ENCODE assay signal across 22 cellular contexts in the genomic region with DNA sequence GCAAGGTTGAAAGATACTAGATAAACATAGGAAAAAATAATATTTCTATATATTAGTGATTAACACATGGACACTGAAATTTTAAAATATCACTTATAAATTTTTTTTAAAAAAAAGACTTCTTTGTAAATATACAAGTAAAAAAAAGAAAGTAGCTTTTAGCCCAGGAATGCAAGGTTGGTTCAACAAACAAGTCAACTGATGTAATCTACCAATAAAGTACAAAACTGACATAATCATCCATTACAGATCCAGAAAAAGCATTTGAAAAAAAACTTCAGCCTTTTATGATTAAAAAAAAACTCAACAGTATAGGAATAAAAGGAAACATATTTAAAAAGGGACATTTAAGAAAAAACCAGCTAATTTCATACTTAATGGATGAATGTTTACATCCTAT. TPM values are rescaled to one million over a fixed set of nuclear protein-coding genes. Genes with fewer than 3 reads are reported as not detected.
DNase-seq lines count a peak whose midpoint lies in the region; ATAC-seq and TF ChIP-seq lines count a peak whose summit lies in the region.
"Had no signal": no experiment of that assay in that cellular context is flagged by ENCODE, and none has a peak within 500 bp of the region (broad histone marks: within the 10 kb centered on the region; RNA-seq: fewer than 3 reads in every experiment).

No MANE protein-coding gene starts in this region.

- H3K36me3 ChIP-seq in GM23248 (ENCODE audit: low read depth) (no peaks in the 10 kb centered on the region), fibroblast of lung (ENCODE audit: control insufficient read depth, insufficient read depth, low read length) (no peaks in the 10 kb centered on the region), upper lobe of right lung (no peaks in the 10 kb centered on the region)
- H3K36me3 ChIP-seq: breast epithelium, Peyer's patch, prostate gland, transverse colon had no signal

- H2AFZ ChIP-seq in GM23248 = no peak overlapping the region
- H2AFZ ChIP-seq in fibroblast of lung (ENCODE audit: low read length) = no peak overlapping the region

- no peaks in the 10 kb centered on the region for H3K27me3 ChIP-seq in GM23248 (replicated peaks; ENCODE audit: insufficient read depth)
- no peaks in the 10 kb centered on the region for H3K27me3 ChIP-seq in fibroblast of lung (ENCODE audit: control insufficient read depth, insufficient read depth, low read length)
- H3K27me3 ChIP-seq in upper lobe of right lung = no peaks in the 10 kb centered on the region
- H3K27me3 ChIP-seq: breast epithelium, Peyer's patch, transverse colon had no signal

- H3K27ac ChIP-seq in GM23248 (no peak overlapping the region), fibroblast of lung (ENCODE audit: insufficient read depth, low read length) (no peak overlapping the region), upper lobe of right lung (no peak overlapping the region)
- H3K27ac ChIP-seq: breast epithelium, epithelial cell of prostate, HL-60, Peyer's patch, prostate gland, SK-N-MC, transverse colon had no signal

- DNase-seq in GM23248 = peak; percentile 46
- DNase-seq in NCI-H69 (lab: John Stamatoyannopoulos, UW) = peak; percentile 10
- peak; percentile 3 to 34 for DNase-seq in fibroblast of lung (ENCODE audit: low read depth in 2 of 2)
- DNase-seq in myocyte (ENCODE audit: low read depth) = peak; percentile 6
- no peak for DNase-seq in upper lobe of right lung
- DNase-seq in SK-N-DZ (ENCODE audit: low spot score) = no peak
- DNase-seq in COLO829 (ENCODE audit: low spot score) = no peak
- DNase-seq: activated B cell treated with CpG ODN at 0.5 μM for 24 hours; activated CD4-positive, alpha-beta T cell treated with anti-CD3 and anti-CD28 coated beads, Interleukin-2, amount 50 U/mL, for 48 hours; activated gamma-delta T cell; activated T-cell treated with anti-CD3 and anti-CD28 coated beads for 4 hours; Caco-2; left ventricle myocardium superior; NCI-H1694; Peyer's patch; stimulated activated CD4-positive, alpha-beta T cell treated with anti-CD3 and anti-CD28 coated beads, Interleukin-4, amount 100 ng/mL, for 1 hour; transverse colon had no signal

- intact Hi-C loops in upper lobe of right lung (cut with DNase I) = no loop called here

- H3K9me3 ChIP-seq in GM23248 (ENCODE audit: low read depth) (no peaks in the 10 kb centered on the region), fibroblast of lung (ENCODE audit: control insufficient read depth, insufficient read depth, low read depth, low read length) (no peaks in the 10 kb centered on the region), upper lobe of right lung (peaks cover 10% of the 10 kb centered on the region)
- H3K9me3 ChIP-seq: prostate gland had no signal

- TF ChIP-seq CTCF in fibroblast of lung (conservative IDR thresholded peaks at IDR 0.05 in 1 of 2, IDR thresholded peaks at IDR 0.05 in 1 of 2; ENCODE audit: low read depth in 1 of 2, low read length in 2 of 2) (no peak), upper lobe of right lung (IDR thresholded peaks at IDR 0.05) (no peak)

- H3F3A ChIP-seq in GM23248 (ENCODE audit: insufficient read depth) = no peaks in the 10 kb centered on the region

- ATAC-seq in upper lobe of right lung = no peak
- ATAC-seq: left ventricle myocardium superior had no signal

- no peaks in the 10 kb centered on the region for H3K9me2 ChIP-seq in GM23248 (ENCODE audit: insufficient read depth)

- no peak overlapping the region for H3K4me3 ChIP-seq in GM23248
- no peak overlapping the region for H3K4me3 ChIP-seq in fibroblast of lung (replicated peaks in 1 of 4; ENCODE audit: control extremely low read depth in 1 of 4, insufficient read depth in 1 of 4, low read depth in 3 of 4, low read length in 4 of 4)
- H3K4me3 ChIP-seq in upper lobe of right lung = no peak overlapping the region
- H3K4me3 ChIP-seq: breast epithelium, Peyer's patch, prostate gland, SK-N-MC, transverse colon had no signal

- in situ Hi-C loops in GM23248 (cut with MboI) = no loop called here

- no peak overlapping the region for H3K4me2 ChIP-seq in GM23248 (ENCODE audit: unreplicated experiment)
- H3K4me2 ChIP-seq in fibroblast of lung (ENCODE audit: extremely low read depth, insufficient read depth, low read length) = no peak overlapping the region

- H3K79me2 ChIP-seq in GM23248 (ENCODE audit: insufficient read depth) (no peaks in the 10 kb centered on the region), fibroblast of lung (ENCODE audit: control insufficient read depth, insufficient read depth, low read length) (no peaks in the 10 kb centered on the region)

- H4K20me1 ChIP-seq in GM23248 (ENCODE audit: insufficient read depth) (no peaks in the 10 kb centered on the region), fibroblast of lung (ENCODE audit: control insufficient read depth, extremely low read depth, insufficient read depth, low read length) (no peaks in the 10 kb centered on the region)

- no peak overlapping the region for H3K9ac ChIP-seq in GM23248
- H3K9ac ChIP-seq in fibroblast of lung (ENCODE audit: insufficient read depth, low read length) = no peak overlapping the region

- H3K4me1 ChIP-seq in GM23248 (ENCODE audit: insufficient read depth) (no peaks in the 10 kb centered on the region), fibroblast of lung (ENCODE audit: control insufficient read depth, extremely low read depth, insufficient read depth, low read length) (no peaks in the 10 kb centered on the region), upper lobe of right lung (no peaks in the 10 kb centered on the region)
- H3K4me1 ChIP-seq: breast epithelium, Caco-2, Peyer's patch, prostate gland had no signal

RNA-seq across cellular contexts. Expression of a gene that starts 48.4 kb away (rescaled TPM):
- 5.1 and 13.2 TPM in 2 replicates for total RNA-seq in GM23248 (2014; rRNA removed; shearing (Covaris generic))
- polyA plus RNA-seq in GM23248 (2016; fragmentation: Nextera tagmentation; extraction: Ambion mirVana) = 9.2 and 9.8 TPM in 2 replicates
- total RNA-seq in fibroblast of lung = 22.3 and 26.4 TPM in 2 replicates
- polyA plus RNA-seq in fibroblast of lung = 19.4 and 19.6 TPM in 2 replicates
- polyA plus RNA-seq in fibroblast of lung (2012) = 7.5 and 11.3 TPM in 2 replicates
- 5.4 and 19.3 TPM in 2 replicates for polyA minus RNA-seq in fibroblast of lung (ENCODE audit: low replicate concordance)
- 25.7 and 32.6 TPM in 2 replicates for total RNA-seq in myocyte
- 9.2 TPM for polyA plus RNA-seq in myocyte (2012)
- total RNA-seq in upper lobe of right lung = 16.0 TPM
- 17.4 and 38.8 TPM in 2 replicates for polyA plus RNA-seq in SK-N-DZ (2014; cell fraction: cytosol; rRNA removed)
- 7.4 and 12.2 TPM in 2 replicates for polyA plus RNA-seq in SK-N-DZ (2014; cell fraction: nucleus; rRNA removed)

RNA-seq across cellular contexts. Expression of a gene that starts 48.6 kb away (rescaled TPM):
- 1.0 and 2.8 TPM in 2 replicates for total RNA-seq in GM23248 (2014; rRNA removed; shearing (Covaris generic))
- 1.6 and 2.8 TPM in 2 replicates for polyA plus RNA-seq in GM23248 (2016; fragmentation: Nextera tagmentation; extraction: Ambion mirVana)
- 8.4 and 8.7 TPM in 2 replicates for total RNA-seq in fibroblast of lung
- 2.2 and 3.4 TPM in 2 replicates for polyA plus RNA-seq in fibroblast of lung
- polyA plus RNA-seq in fibroblast of lung (2012) = 1.5 and 2.2 TPM in 2 replicates
- 0.12 TPM in 1 of 2 replicates, not detected in the other for polyA minus RNA-seq in fibroblast of lung (ENCODE audit: low replicate concordance)
- 4.6 and 6.7 TPM in 2 replicates for total RNA-seq in myocyte
- polyA plus RNA-seq in myocyte (2012) = 1.4 TPM
- total RNA-seq in upper lobe of right lung = 7.2 TPM
- polyA plus RNA-seq in SK-N-DZ (2014; cell fraction: cytosol; rRNA removed) = 3.7 and 5.0 TPM in 2 replicates
- 3.7 and 4.8 TPM in 2 replicates for polyA plus RNA-seq in SK-N-DZ (2014; cell fraction: nucleus; rRNA removed)

Comparison
In these comparisons a context has a peak if more than half of its experiments do, and no peak if none do; other contexts are left out.
1. DNase-seq: peak in GM23248 (single experiment), NCI-H69 (single experiment), fibroblast of lung (2 of 2) and myocyte (single experiment); none in upper lobe of right lung (single experiment), SK-N-DZ (single experiment) and COLO829 (single experiment).